Comparison of ENCODE assay signal across 19 cellular contexts in the genomic region with DNA sequence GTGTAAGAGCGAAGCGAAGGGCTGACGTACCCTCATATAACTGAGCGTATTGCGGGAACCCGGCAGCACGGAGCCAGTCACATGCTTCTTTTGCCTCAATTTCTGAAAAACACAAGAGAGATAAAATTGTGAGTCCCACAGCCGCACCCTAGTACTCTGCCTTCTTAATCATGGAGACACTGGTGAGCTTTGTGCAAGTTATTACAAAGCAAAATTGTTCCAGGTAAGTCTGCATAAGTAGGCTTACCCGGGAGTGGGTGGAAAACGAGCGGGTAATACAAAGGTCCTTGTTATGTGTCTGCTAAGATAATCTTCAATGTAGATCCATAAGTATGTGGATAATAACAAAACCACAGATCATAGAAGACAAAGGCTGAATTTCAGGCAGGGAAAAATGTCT.
DNase-seq lines count a peak whose midpoint lies in the region; ATAC-seq and TF ChIP-seq lines count a peak whose summit lies in the region.
"Had no signal": no experiment of that assay in that cellular context is flagged by ENCODE, and none has a peak within 500 bp of the region (broad histone marks: within the 10 kb centered on the region; RNA-seq: fewer than 3 reads in every experiment).

No MANE protein-coding gene starts in this region.

- H3K4me1 ChIP-seq in A673 (ENCODE audit: insufficient read depth, low read length, poor library complexity, severe bottlenecking) (peaks cover 40% of the 10 kb centered on the region), esophagus muscularis mucosa (peaks cover 34 to 46% (median 40%) of the 10 kb centered on the region in 4 donors), PC-9 (replicated peaks; ENCODE audit: insufficient read depth) (no peaks in the 10 kb centered on the region), endodermal cell (ENCODE audit: control insufficient read depth, insufficient read depth, low read length) (no peaks in the 10 kb centered on the region)
- H3K4me1 ChIP-seq: BLaER1 had no signal

- no peak overlapping the region for H3K9ac ChIP-seq in endodermal cell (ENCODE audit: extremely low read depth, low read length, poor library complexity, severe bottlenecking)
- H3K9ac ChIP-seq: BLaER1 had no signal

- peaks cover 7% of the 10 kb centered on the region; the same call in 1 of the 2 replicates for H3F3A ChIP-seq in PC-9 (ENCODE audit: insufficient read depth, low read depth)

- H3K9me3 ChIP-seq in A673 (ENCODE audit: low read depth, low read length, poor library complexity, severe bottlenecking), result peaks cover 8% of the 10 kb centered on the region
- H3K9me3 ChIP-seq in esophagus muscularis mucosa, result peaks cover 0 to 8% (median 2%) of the 10 kb centered on the region in 4 donors
- peaks cover 10% of the 10 kb centered on the region for H3K9me3 ChIP-seq in PC-9 (ENCODE audit: insufficient read depth, low read depth)
- peaks cover 6% of the 10 kb centered on the region for H3K9me3 ChIP-seq in endodermal cell (ENCODE audit: control insufficient read depth, low read length)

- no peaks in the 10 kb centered on the region for H3K9me2 ChIP-seq in PC-9 (ENCODE audit: insufficient read depth)

- 90% methylated on average over 11 of the region's 11 CpGs for WGBS in esophagus muscularis mucosa
- WGBS in endodermal cell (ENCODE audit: insufficient coverage in 1 of 2, insufficient read length in 1 of 2), 2 experiments, result 87 to 91% methylated on average over 8 to 11 of the region's 11 CpGs

- no peaks in the 10 kb centered on the region for H4K20me1 ChIP-seq in PC-9 (ENCODE audit: insufficient read depth)
- H4K20me1 ChIP-seq: BLaER1 had no signal

- BruUV-seq in A673 (replicated peaks; lab: Mats Ljungman, UMichigan) (no TSS peak), PC-9 (replicated peaks; lab: Mats Ljungman, UMichigan) (no TSS peak)

- no peak overlapping the region for H3K27ac Mint-ChIP-seq in endodermal cell
- H3K27ac Mint-ChIP-seq: CD4-positive, alpha-beta memory T cell had no signal

- peak overlapping the region; percentile 14 for H3K27ac ChIP-seq in A673 (ENCODE audit: low read depth, low read length, poor library complexity, severe bottlenecking)
- peak overlapping the region in 3 of 4 donors; percentile 17 to 56 (median 56) for H3K27ac ChIP-seq in esophagus muscularis mucosa (replicated peaks in 1 of 4)
- no peak overlapping the region for H3K27ac ChIP-seq in PC-9
- no peak overlapping the region for H3K27ac ChIP-seq in endodermal cell (ENCODE audit: low read depth, low read length)
- H3K27ac ChIP-seq: BLaER1 had no signal

- TF ChIP-seq CTCF in A673 (conservative IDR thresholded peaks at IDR 0.05; ENCODE audit: low read depth, low read length) (no peak), esophagus muscularis mucosa (IDR thresholded peaks at IDR 0.05) (no peak), PC-9 (conservative IDR thresholded peaks at IDR 0.05) (no peak), endodermal cell (conservative IDR thresholded peaks at IDR 0.05) (no peak)

- H3K27me3 ChIP-seq in A673 (replicated peaks; ENCODE audit: insufficient read depth, low read depth, low read length, poor library complexity) (no peaks in the 10 kb centered on the region), esophagus muscularis mucosa (no peaks in the 10 kb centered on the region), PC-9 (ENCODE audit: insufficient read depth, low read depth) (no peaks in the 10 kb centered on the region), endodermal cell (ENCODE audit: control insufficient read depth, insufficient read depth, low read length, poor library complexity, severe bottlenecking) (no peaks in the 10 kb centered on the region)
- H3K27me3 ChIP-seq: BLaER1 had no signal

- TF ChIP-seq POLR2A in esophagus muscularis mucosa (IDR thresholded peaks at IDR 0.05; ENCODE audit: low read depth), result no peak

- H3K4me1 Mint-ChIP-seq in endodermal cell, result no peaks in the 10 kb centered on the region
- H3K4me1 Mint-ChIP-seq: CD4-positive, alpha-beta memory T cell had no signal

- no peaks in the 10 kb centered on the region for H3K27me3 Mint-ChIP-seq in endodermal cell (ENCODE audit: insufficient read depth)

- H3K4me3 ChIP-seq in A673 (ENCODE audit: low read depth, low read length, poor library complexity, severe bottlenecking) (no peak overlapping the region), esophagus muscularis mucosa (no peak overlapping the region), PC-9 (no peak overlapping the region), endodermal cell (ENCODE audit: low read length) (no peak overlapping the region)
- H3K4me3 ChIP-seq: BLaER1 had no signal

- peak; percentile 66 for ATAC-seq in sciatic nerve

- CTCF ChIA-PET in A673 (lab: Charles Lee), result no interaction called here
- CTCF ChIA-PET in PC-9 (lab: Charles Lee), result no interaction called here

- H3K4me2 ChIP-seq in PC-9, result no peak overlapping the region
- H3K4me2 ChIP-seq: BLaER1 had no signal

- DNase-seq in A673 (ENCODE audit: low spot score), result no peak
- peak; percentile 96 for DNase-seq in SK-MEL-5 (ENCODE audit: low read depth, low spot score)
- no peak for DNase-seq in esophagus muscularis mucosa (ENCODE audit: extremely low spot score)
- no peak for DNase-seq in sciatic nerve (ENCODE audit: low spot score)
- no peak for DNase-seq in PC-9
- DNase-seq in stimulated activated CD4-positive, alpha-beta T cell treated with anti-CD3 and anti-CD28 coated beads, Interleukin-15, amount 100 ng/mL, for 24 hours, result no peak
- no peak for DNase-seq in ACHN
- DNase-seq in endodermal cell, result no peak
- DNase-seq: CD4-positive, alpha-beta memory T cell; DMS79; GOT3; KBM-7; NCI-H1417 treated with DMSO at 0.1 percent for 48 hours; NCI-H1930; NCI-H226; NCI-H524; RPMI8226; SHP77 treated with DMSO at 0.1 percent for 48 hours had no signal

- POLR2A ChIA-PET in A673 (lab: Charles Lee; ENCODE audit: low non-redundant PET) (no interaction called here), PC-9 (lab: Charles Lee; ENCODE audit: unreplicated experiment) (no interaction called here)

- H3K79me2 ChIP-seq in PC-9 (ENCODE audit: low read depth), result no peaks in the 10 kb centered on the region

- no peak overlapping the region for H2AFZ ChIP-seq in PC-9

- H3K36me3 ChIP-seq in A673 (ENCODE audit: insufficient read depth, low read length, poor library complexity, severe bottlenecking) (peaks cover 48% of the 10 kb centered on the region), esophagus muscularis mucosa (peaks cover 5 to 48% (median 32%) of the 10 kb centered on the region in 4 donors), PC-9 (ENCODE audit: low read depth) (peaks cover 11% of the 10 kb centered on the region), endodermal cell (ENCODE audit: control insufficient read depth, insufficient read depth, low read length) (no peaks in the 10 kb centered on the region)
- H3K36me3 ChIP-seq: BLaER1 had no signal

- intact Hi-C loops in A673 (cut with micrococcal nuclease; ENCODE audit: unreplicated experiment), result no loop called here
- intact Hi-C loops in esophagus muscularis mucosa (cut with DNase I), result no loop called here
- intact Hi-C loops in sciatic nerve (cut with DNase I), result no loop called here
- intact Hi-C loops in PC-9 (cut with micrococcal nuclease; ENCODE audit: unreplicated experiment), result no loop called here

- peaks cover 20% of the 10 kb centered on the region for H3K9me3 Mint-ChIP-seq in endodermal cell

- no peak overlapping the region for H3K4me3 Mint-ChIP-seq in endodermal cell
- H3K4me3 Mint-ChIP-seq: CD4-positive, alpha-beta memory T cell had no signal

- in situ Hi-C loops in SK-MEL-5 (cut with HindIII; ENCODE audit: low pct_unique_long_range_greater_than_20kb, low sequenced_read_pairs), result no loop called here
- in situ Hi-C loops in ACHN (cut with HindIII; ENCODE audit: low pct_ligation_motif_present, low pct_unique_long_range_greater_than_20kb, low sequenced_read_pairs), result no loop called here

- H3K36me3 Mint-ChIP-seq in endodermal cell (ENCODE audit: low read depth), result peaks cover 5% of the 10 kb centered on the region

- TF ChIP-seq EP300 in esophagus muscularis mucosa (IDR thresholded peaks at IDR 0.05), result no peak

Comparison
In these comparisons a context has a peak if more than half of its experiments do, and no peak if none do; other contexts are left out.
1. H3K27ac ChIP-seq: peak in A673 (single experiment) and esophagus muscularis mucosa (3 of 4); none in PC-9 (single experiment) and endodermal cell (single experiment).